In the genomic region with DNA sequence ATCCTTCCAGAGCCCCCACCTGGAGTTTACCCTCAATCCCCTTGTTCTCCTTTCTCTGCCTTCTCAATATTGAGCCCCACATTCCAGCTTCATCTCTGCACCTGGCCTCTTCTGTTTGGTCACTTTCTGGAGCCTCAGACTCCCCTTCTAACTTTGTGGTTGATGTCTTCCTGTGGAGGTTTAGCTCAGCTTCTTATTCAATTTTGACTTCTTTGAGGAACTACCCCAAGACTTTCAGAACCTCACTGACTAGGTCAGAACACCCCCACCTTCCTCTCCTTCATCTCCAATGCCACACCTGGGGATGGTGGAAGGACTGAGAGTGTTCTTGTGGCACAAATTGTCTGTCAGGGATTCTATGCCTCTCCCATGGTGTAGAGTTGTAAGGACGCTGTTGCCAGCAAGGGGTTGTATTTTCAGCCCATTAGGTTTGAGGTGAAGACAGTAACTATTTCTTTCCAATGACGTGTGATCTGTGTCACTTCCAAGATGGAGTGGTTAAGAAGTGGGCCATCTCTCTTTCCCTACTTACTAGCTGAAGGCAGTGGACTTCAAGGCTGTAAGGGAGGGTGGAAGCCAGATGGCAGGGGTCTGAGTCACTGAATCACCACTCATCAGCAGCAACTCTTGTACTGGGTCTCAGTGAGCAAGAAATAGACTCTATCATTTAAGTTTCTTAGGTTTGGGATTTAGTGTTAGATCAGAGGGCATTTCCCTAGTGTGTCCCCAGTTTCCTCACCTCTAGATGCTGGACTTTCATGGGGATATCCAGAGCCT, we compare ENCODE assay signal across 22 cellular contexts.
"Had no signal": no experiment of that assay in that cellular context is flagged by ENCODE, and none has a peak within 500 bp of the region (broad histone marks: within the 10 kb centered on the region; RNA-seq: fewer than 3 reads in every experiment).

No MANE protein-coding gene starts in this region.

- H3K4me3 ChIP-seq: cardiac muscle cell, SJSA1 had no signal

- DNase-seq: activated CD4-positive, alpha-beta memory T cell treated with anti-CD3 and anti-CD28 coated beads, Interleukin-2, amount 10 ng/mL, durations not matched to agents 7 days and 5 days; activated CD4-positive, alpha-beta T cell treated with anti-CD3 and anti-CD28 coated beads for 36 hours; activated CD4-positive, alpha-beta T cell treated with anti-CD3 and anti-CD28 coated beads, Interleukin-2, amount 50 U/mL, for 1 hour; activated gamma-delta T cell treated with Interleukin-2 at 50 U/mL for 16 hours; activated naive CD4-positive, alpha-beta T cell treated with anti-CD3 and anti-CD28 coated beads, Interleukin-2, amount 10 ng/mL, durations not matched to agents 7 days and 5 days; activated naive CD8-positive, alpha-beta T cell treated with anti-CD3 and anti-CD28 coated beads for 36 hours; activated T-cell treated with anti-CD3 and anti-CD28 coated beads for 4 hours; activated T-cell treated with anti-CD3 and anti-CD28 coated beads, Interleukin-2, amount 50 U/mL, for 72 hours; brain microvascular endothelial cell; KG1; NCI-H1105 treated with DMSO at 0.1 percent for 48 hours; NCI-H1436 treated with DMSO at 0.1 percent for 48 hours; NCI-H187; NCI-H2081; NCI-H510A treated with DMSO at 0.1 percent for 48 hours; NCI-H69; SHP77; T-helper 17 cell; T-helper 9 cell had no signal

- H3K27ac ChIP-seq: brain microvascular endothelial cell, cardiac muscle cell, SJSA1, VCaP had no signal
